Comparison of ENCODE assay signal across 1 cellular context in genomic region chr16:3762080-3762750, GRCh38.
TF ChIP-seq lines count a peak whose summit lies in the region.

No MANE protein-coding gene starts in this region.

TF ChIP-seq in SK-N-SH, 30 proteins besides CTCF, POLR2A, EP300 and RAD21 (continued from another document):
- TF ChIP-seq RXRA (IDR thresholded peaks at IDR 0.05; ENCODE audit: borderline replicate concordance, low read depth): no peak
- TF ChIP-seq TCF12 (IDR thresholded peaks at IDR 0.05): no peak
- no peak for TF ChIP-seq GATA2 (CRISPR knock-in tag; IDR thresholded peaks at IDR 0.05)
TF ChIP-seq in SK-N-SH: peak in this region for 0.
